In the genomic region with DNA sequence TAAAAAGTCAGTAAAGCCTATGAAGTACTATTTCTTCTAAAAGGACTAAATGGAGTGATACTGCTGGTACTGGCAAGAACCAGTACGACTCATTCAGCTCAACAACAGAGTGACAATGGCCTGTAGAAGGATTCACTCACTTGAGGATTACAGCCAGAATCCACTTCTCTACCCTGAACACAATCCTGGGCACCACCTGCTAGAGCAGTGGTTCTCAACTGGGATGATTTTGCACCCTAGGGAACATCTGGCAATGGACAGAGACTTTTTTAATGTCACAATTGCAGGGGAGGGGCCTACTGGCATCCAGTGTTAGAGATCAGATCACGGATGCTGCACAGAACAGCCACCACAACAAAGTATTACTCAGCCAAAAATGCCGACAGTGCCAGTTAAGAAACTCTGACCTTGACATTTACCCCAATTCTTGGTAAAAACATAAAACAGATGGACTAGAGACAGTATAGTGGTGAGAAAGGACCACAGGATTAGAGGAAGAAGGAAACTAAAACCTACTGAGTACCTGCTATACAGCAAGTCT, we compare ENCODE assay signal across 12 cellular contexts. TPM values are rescaled to one million over a fixed set of nuclear protein-coding genes. Genes with fewer than 3 reads are reported as not detected.
DNase-seq lines count a peak whose midpoint lies in the region; ATAC-seq, FAIRE-seq and TF ChIP-seq lines count a peak whose summit lies in the region.
"Had no signal": no experiment of that assay in that cellular context is flagged by ENCODE, and none has a peak within 500 bp of the region (broad histone marks: within the 10 kb centered on the region; RNA-seq: fewer than 3 reads in every experiment).

No MANE protein-coding gene starts in this region.

- intact Hi-C loops in activated CD8-positive, alpha-beta T cell treated with anti-CD3 and anti-CD28 coated beads for 36 hours (cut with micrococcal nuclease): loop anchor here (10.0 kb wide), 1 partner anchor 118 kb away; no protein-coding TSS in a partner anchor
- intact Hi-C loops in pancreas (cut with DNase I): no loop called here

- no peak for TF ChIP-seq POLR2A in A549 (IDR thresholded peaks at IDR 0.05; ENCODE audit: low read length)

- no peaks in the 10 kb centered on the region for H3K9me3 ChIP-seq in A549
- no peaks in the 10 kb centered on the region for H3K9me3 ChIP-seq in pancreas

- H3K4me1 Mint-ChIP-seq in activated CD8-positive, alpha-beta T cell treated with anti-CD3 and anti-CD28 coated beads for 36 hours (ENCODE audit: low read depth): peaks cover 15% of the 10 kb centered on the region

- ATAC-seq in A549: peak in 1 of 2 experiments; percentile 18; a peak in 1 of 6 replicates
- ATAC-seq in activated CD8-positive, alpha-beta T cell treated with anti-CD3 and anti-CD28 coated beads for 36 hours: peak; percentile 64
- no peak for ATAC-seq in pancreas
- ATAC-seq in GM19397 (IDR thresholded peaks at IDR 0.05; ENCODE audit: unreplicated experiment): no peak
- no peak for ATAC-seq in GM19324 (IDR thresholded peaks at IDR 0.05; ENCODE audit: low FRiP score, unreplicated experiment)
- ATAC-seq: left colon had no signal

- peak overlapping the region; percentile 62 for H3K4me2 ChIP-seq in A549

- POLR2A ChIA-PET in A549 (lab: Yijun Ruan, JAX): no interaction called here
- POLR2A ChIA-PET in activated CD8-positive, alpha-beta T cell treated with anti-CD3 and anti-CD28 coated beads for 36 hours (lab: Charles Lee): no interaction called here

- no peaks in the 10 kb centered on the region for H3K36me3 Mint-ChIP-seq in activated CD8-positive, alpha-beta T cell treated with anti-CD3 and anti-CD28 coated beads for 36 hours (ENCODE audit: low read depth)

- TF ChIP-seq EP300 in A549 (IDR thresholded peaks at IDR 0.05): no peak

- TF ChIP-seq CTCF in A549 (IDR thresholded peaks at IDR 0.05) (no peak), pancreas (IDR thresholded peaks at IDR 0.05) (no peak)
- TF ChIP-seq CTCF in activated CD8-positive, alpha-beta T cell treated with anti-CD3 and anti-CD28 coated beads for 36 hours (IDR thresholded peaks at IDR 0.05): no peak

- DNase-seq in A549 (ENCODE audit: low read depth in 1 of 2, low spot score in 1 of 2) (no peak), HCEC 1CT (peak; percentile 76), iris pigment epithelial cell (ENCODE audit: low read depth) (peak; percentile 58), pancreas (no peak)
- DNase-seq in activated CD8-positive, alpha-beta T cell treated with anti-CD3 and anti-CD28 coated beads for 36 hours: peak; percentile 52
- DNase-seq in activated CD8-positive, alpha-beta memory T cell treated with anti-CD3 and anti-CD28 coated beads, Interleukin-2, amount 50 U/mL, for 48 hours: no peak
- DNase-seq: DMS153; left colon; stimulated activated CD4-positive, alpha-beta T cell treated with anti-CD3 and anti-CD28 coated beads, Interleukin-2, amount 100 ng/mL, for 24 hours had no signal

- WGBS in A549 (ENCODE audit: missing lambda C conversion rate): 41% methylated on average over 3 of the region's 3 CpGs
- WGBS in pancreas, 2 donors: 30 to 37% methylated on average over 3 of the region's 3 CpGs

- TF ChIP-seq RAD21 in A549 (conservative IDR thresholded peaks at IDR 0.05 in 1 of 2, IDR thresholded peaks at IDR 0.05 in 1 of 2): no peak

- H3K9me3 Mint-ChIP-seq in activated CD8-positive, alpha-beta T cell treated with anti-CD3 and anti-CD28 coated beads for 36 hours: no peaks in the 10 kb centered on the region

- H3K27ac ChIP-seq in A549 (peak overlapping the region in 1 of 2 experiments; percentile 45; a peak in 1 of 6 replicates), pancreas (no peak overlapping the region)

- CTCF ChIA-PET in A549 (lab: Yijun Ruan, JAX): interaction anchor here (1.0 kb wide), 1 partner anchor 261 kb away, joined by 3 read pairs; no protein-coding TSS in a partner anchor
- CTCF ChIA-PET in activated CD8-positive, alpha-beta T cell treated with anti-CD3 and anti-CD28 coated beads for 36 hours (lab: Charles Lee): no interaction called here

- no peaks in the 10 kb centered on the region for H3K36me3 ChIP-seq in pancreas

- no peak for FAIRE-seq in A549 (lab: Jason Lieb, UNC)
- FAIRE-seq in pancreas (lab: Jason Lieb, UNC): no peak
- FAIRE-seq: GM19239 had no signal

- H3K27me3 ChIP-seq in pancreas: no peaks in the 10 kb centered on the region

- H3K4me1 ChIP-seq in A549 (peaks cover 26% of the 10 kb centered on the region), pancreas (peaks cover 0 to 19% (median 5%) of the 10 kb centered on the region in 3 donors)

- H3K27ac Mint-ChIP-seq in activated CD8-positive, alpha-beta T cell treated with anti-CD3 and anti-CD28 coated beads for 36 hours: peak overlapping the region; percentile 21

- no peak overlapping the region for H3K4me3 ChIP-seq in A549
- H3K4me3 ChIP-seq in pancreas: no peak overlapping the region

- peaks cover 37% of the 10 kb centered on the region for H3K27me3 Mint-ChIP-seq in activated CD8-positive, alpha-beta T cell treated with anti-CD3 and anti-CD28 coated beads for 36 hours

- no peak overlapping the region for H3K4me3 Mint-ChIP-seq in activated CD8-positive, alpha-beta T cell treated with anti-CD3 and anti-CD28 coated beads for 36 hours

TF ChIP-seq in A549, 52 proteins besides CTCF, POLR2A, EP300 and RAD21:
- TF ChIP-seq, protein P1, sequence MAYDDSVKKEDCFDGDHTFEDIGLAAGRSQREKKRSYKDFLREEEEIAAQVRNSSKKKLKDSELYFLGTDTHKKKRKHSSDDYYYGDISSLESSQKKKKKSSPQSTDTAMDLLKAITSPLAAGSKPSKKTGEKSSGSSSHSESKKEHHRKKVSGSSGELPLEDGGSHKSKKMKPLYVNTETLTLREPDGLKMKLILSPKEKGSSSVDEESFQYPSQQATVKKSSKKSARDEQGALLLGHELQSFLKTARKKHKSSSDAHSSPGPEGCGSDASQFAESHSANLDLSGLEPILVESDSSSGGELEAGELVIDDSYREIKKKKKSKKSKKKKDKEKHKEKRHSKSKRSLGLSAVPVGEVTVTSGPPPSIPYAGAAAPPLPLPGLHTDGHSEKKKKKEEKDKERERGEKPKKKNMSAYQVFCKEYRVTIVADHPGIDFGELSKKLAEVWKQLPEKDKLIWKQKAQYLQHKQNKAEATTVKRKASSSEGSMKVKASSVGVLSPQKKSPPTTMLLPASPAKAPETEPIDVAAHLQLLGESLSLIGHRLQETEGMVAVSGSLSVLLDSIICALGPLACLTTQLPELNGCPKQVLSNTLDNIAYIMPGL (CRISPR knock-in tag; IDR thresholded peaks at IDR 0.05; ENCODE audit: borderline replicate concordance): no peak
- TF ChIP-seq FOXS1 (CRISPR knock-in tag; IDR thresholded peaks at IDR 0.05): no peak
- no peak for TF ChIP-seq BHLHE40 (IDR thresholded peaks at IDR 0.05; ENCODE audit: low read depth, low read length)

RNA-seq across cellular contexts. Expression of a gene that starts 5.0 kb away (rescaled TPM):
- 23.2 and 29.4 TPM in 2 replicates for polyA plus RNA-seq in A549 (2011; rRNA removed)
- 4.0 and 4.7 TPM in 2 replicates for polyA plus RNA-seq in A549 (2012; cell fraction: cytosol; rRNA removed)
- 4.7 and 8.4 TPM in 2 replicates for polyA plus RNA-seq in A549 (2012; cell fraction: nucleus; rRNA removed)
- 8.3 to 9.1 TPM (median 8.9 TPM) in 3 replicates for polyA plus RNA-seq in A549 (2017; fragmentation: RNase III; extraction: RNeasy Plus Mini Kit Qiagen cat#74134 plus additional on column Dnase treatment)
- polyA minus RNA-seq in A549 (2011; rRNA and poly(A)+ RNA removed): 19.7 and 21.7 TPM in 2 replicates
- total RNA-seq in activated CD8-positive, alpha-beta T cell treated with anti-CD3 and anti-CD28 coated beads for 36 hours: 1 to 10 TPM; 2.8 to 4.4 TPM
- 10 to 100 TPM in 4 of 6 donors, 1 to 10 TPM in 2; 7.1 to 17.6 (median 12.8) TPM for total RNA-seq in pancreas
- 1 to 10 TPM; 2.9 to 6.8 TPM for polyA plus RNA-seq in pancreas

RNA-seq across cellular contexts. Expression of a gene that starts 49.6 kb away (rescaled TPM):
- polyA plus RNA-seq in A549 (2011; rRNA removed): 12.4 and 13.1 TPM in 2 replicates
- 5.6 and 6.0 TPM in 2 replicates for polyA plus RNA-seq in A549 (2012; cell fraction: cytosol; rRNA removed)
- 7.7 TPM in 2 replicates for polyA plus RNA-seq in A549 (2012; cell fraction: nucleus; rRNA removed)
- polyA plus RNA-seq in A549 (2017; fragmentation: RNase III; extraction: RNeasy Plus Mini Kit Qiagen cat#74134 plus additional on column Dnase treatment): 7.8 to 7.9 TPM (median 7.9 TPM) in 3 replicates
- 6.3 and 11.7 TPM in 2 replicates for polyA minus RNA-seq in A549 (2011; rRNA and poly(A)+ RNA removed)
- total RNA-seq in activated CD8-positive, alpha-beta T cell treated with anti-CD3 and anti-CD28 coated beads for 36 hours: 10 to 100 TPM; 11.9 to 12.5 TPM
- total RNA-seq in pancreas: 1 to 10 TPM; 1.8 to 3.6 (median 2.7) TPM
- 1 to 10 TPM; 1.6 to 2.4 TPM for polyA plus RNA-seq in pancreas

RNA-seq across cellular contexts. Expression of a gene that starts 49.9 kb away (rescaled TPM):
- polyA plus RNA-seq in A549 (2011; rRNA removed) (69.2 and 76.8 TPM in 2 replicates), A549 (2017; fragmentation: RNase III; extraction: RNeasy Plus Mini Kit Qiagen cat#74134 plus additional on column Dnase treatment) (75.3 to 76.5 TPM (median 75.7 TPM) in 3 replicates), pancreas (10 to 100 TPM; 47.1 to 50.0 TPM)
- polyA plus RNA-seq in A549 (2012; cell fraction: cytosol; rRNA removed): 27.4 and 32.9 TPM in 2 replicates
- polyA plus RNA-seq in A549 (2012; cell fraction: nucleus; rRNA removed): 11.3 and 13.9 TPM in 2 replicates
- polyA minus RNA-seq in A549 (2011; rRNA and poly(A)+ RNA removed): 24.7 and 28.8 TPM in 2 replicates
- 100 to 1,000 TPM; 105 to 113 TPM for total RNA-seq in activated CD8-positive, alpha-beta T cell treated with anti-CD3 and anti-CD28 coated beads for 36 hours
- total RNA-seq in pancreas: 10 to 100 TPM; 27.0 to 42.0 (median 33.6) TPM

Comparison
In these comparisons a context has a peak if more than half of its experiments do, and no peak if none do; other contexts are left out.
1. DNase-seq: peak in HCEC 1CT (single experiment), activated CD8-positive, alpha-beta T cell treated with anti-CD3 and anti-CD28 coated beads for 36 hours (single experiment) and iris pigment epithelial cell (single experiment); none in A549 (0 of 2), pancreas (0 of 6) and activated CD8-positive, alpha-beta memory T cell treated with anti-CD3 and anti-CD28 coated beads, Interleukin-2, amount 50 U/mL, for 48 hours (single experiment).